In genomic region chr12:27383429-27384260, GRCh38 we compare ENCODE assay signal across 8 cellular contexts. TPM values are rescaled to one million over a fixed set of nuclear protein-coding genes. Genes with fewer than 3 reads are reported as not detected.
DNase-seq lines count a peak whose midpoint lies in the region; ATAC-seq and TF ChIP-seq lines count a peak whose summit lies in the region.

No MANE protein-coding gene starts in this region.

- ATAC-seq in GM21390 (IDR thresholded peaks at IDR 0.05; ENCODE audit: unreplicated experiment) (peak; percentile 63), left cardiac atrium (peak; percentile 64 to 76), HG02623 (IDR thresholded peaks at IDR 0.05; ENCODE audit: unreplicated experiment) (no peak)

- DNase-seq in CD14-positive monocyte (ENCODE audit: low spot score) (peak; percentile 69), NAMALWA (ENCODE audit: low spot score) (peak; percentile 78), SKM-1 (lab: John Stamatoyannopoulos, UW; ENCODE audit: unreplicated experiment) (peak; percentile 7), left cardiac atrium (peak; percentile 76), renal cortical epithelial cell (ENCODE audit: low read depth) (peak; percentile 85)
- peak; percentile 56 for DNase-seq in activated naive CD4-positive, alpha-beta T cell treated with anti-CD3 and anti-CD28 coated beads, Interleukin-2, amount 50 U/mL, for 16 hours

- H3K9me3 Mint-ChIP-seq in CD14-positive monocyte, result peaks cover 0 to 3% (median 0%) of the 10 kb centered on the region in 7 donors

- no peaks in the 10 kb centered on the region for H3K36me3 Mint-ChIP-seq in CD14-positive monocyte

- peaks cover 0 to 1% (median 0%) of the 10 kb centered on the region in 3 donors for H3K27me3 Mint-ChIP-seq in CD14-positive monocyte (ENCODE audit: low read depth in 3 of 3)

- H3K27ac Mint-ChIP-seq in CD14-positive monocyte, result no peak overlapping the region

- intact Hi-C loops in CD14-positive monocyte (cut with micrococcal nuclease), result no loop called here
- intact Hi-C loops in left cardiac atrium (cut with DNase I), result no loop called here

- peaks cover 2% of the 10 kb centered on the region for H3K4me1 Mint-ChIP-seq in CD14-positive monocyte

- no peak overlapping the region for H3K4me3 Mint-ChIP-seq in CD14-positive monocyte

- TF ChIP-seq CTCF in CD14-positive monocyte (IDR thresholded peaks at IDR 0.05), result peak; percentile 96

RNA-seq across cellular contexts. Expression of gene BMAL2, which starts 51.0 kb away (rescaled TPM):
- 1 to 10 TPM; 1.8 to 2.1 TPM for polyA plus RNA-seq in CD14-positive monocyte
- total RNA-seq in left cardiac atrium (1 to 10 TPM; 1.3 to 4.8 TPM), renal cortical epithelial cell (24.6 and 65.5 TPM in 2 replicates)

Comparison
In these comparisons a context has a peak if more than half of its experiments do, and no peak if none do; other contexts are left out.
1. DNase-seq: peak in every context shown above with its lines; median percentile 85 in renal cortical epithelial cell; 78 in NAMALWA; 76 in left cardiac atrium; 69 in CD14-positive monocyte; 56 in activated naive CD4-positive, alpha-beta T cell treated with anti-CD3 and anti-CD28 coated beads, Interleukin-2, amount 50 U/mL, for 16 hours; 7 in SKM-1.